Comparison of ENCODE assay signal across 2 cellular contexts in the genomic region with DNA sequence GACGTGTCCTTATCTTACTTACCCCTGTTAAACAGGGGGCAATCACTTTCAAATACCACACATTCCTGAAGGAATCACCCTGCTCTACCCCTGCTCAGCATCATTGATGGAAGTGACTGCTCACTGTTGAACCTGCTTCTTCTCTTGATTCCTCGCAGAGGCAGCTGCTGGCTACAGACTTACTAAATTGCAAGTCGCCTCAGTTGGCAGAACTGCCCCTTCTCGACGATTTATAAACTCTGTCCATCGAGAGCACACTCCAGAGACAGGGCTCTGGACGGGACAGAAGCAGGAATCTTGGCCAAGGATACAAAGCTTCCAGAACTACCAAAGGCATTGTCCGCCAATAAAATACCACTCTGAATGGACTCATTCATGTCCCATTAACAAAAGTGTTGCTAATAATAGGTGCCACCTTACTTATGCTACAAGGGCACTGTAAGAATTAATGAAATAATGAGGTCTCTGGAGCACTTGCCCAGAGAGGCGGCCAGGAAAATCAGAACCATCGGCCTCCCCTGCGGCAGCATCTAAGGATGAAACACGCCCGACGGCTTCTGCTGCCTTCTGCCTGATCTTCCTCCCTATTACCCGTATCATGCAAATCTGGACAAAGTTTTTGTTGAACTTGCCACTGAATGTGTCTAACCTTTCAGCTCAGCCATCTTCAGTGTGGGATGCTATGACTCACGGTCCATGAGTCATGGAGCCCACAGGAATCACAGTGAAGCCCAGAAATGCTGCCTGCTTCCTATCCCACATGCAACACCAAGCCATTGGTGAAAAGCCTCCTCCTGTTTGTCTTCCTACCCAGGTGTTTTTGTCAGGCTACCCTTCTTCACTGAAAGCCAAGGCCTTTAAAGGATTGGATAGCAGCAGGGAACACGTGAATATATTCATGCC.
TF ChIP-seq lines count a peak whose summit lies in the region.

No MANE protein-coding gene starts in this region.

TF ChIP-seq in IMR-90, 13 proteins besides CTCF, POLR2A, EP300 and RAD21 (continued from another document):
- TF ChIP-seq FOS (IDR thresholded peaks at IDR 0.05; ENCODE audit: low read depth, low read length): peak; percentile 99
- TF ChIP-seq RFX5 (IDR thresholded peaks at IDR 0.05; ENCODE audit: low read depth, low read length): no peak
TF ChIP-seq in IMR-90: peak in this region for 4.

TF ChIP-seq in HepG2, 621 proteins besides CTCF, POLR2A, EP300 and RAD21 (continued from another document):
- no peak for TF ChIP-seq HOXD1 (CRISPR knock-in tag; IDR thresholded peaks at IDR 0.05)
- TF ChIP-seq ARID2 (CRISPR knock-in tag; IDR thresholded peaks at IDR 0.05; ENCODE audit: borderline replicate concordance): no peak
- TF ChIP-seq FOSL2 (CRISPR knock-in tag; IDR thresholded peaks at IDR 0.05): peak; percentile 82
TF ChIP-seq in HepG2: peak in this region for 2.
